Comparison of ENCODE assay signal across 8 cellular contexts in the genomic region with DNA sequence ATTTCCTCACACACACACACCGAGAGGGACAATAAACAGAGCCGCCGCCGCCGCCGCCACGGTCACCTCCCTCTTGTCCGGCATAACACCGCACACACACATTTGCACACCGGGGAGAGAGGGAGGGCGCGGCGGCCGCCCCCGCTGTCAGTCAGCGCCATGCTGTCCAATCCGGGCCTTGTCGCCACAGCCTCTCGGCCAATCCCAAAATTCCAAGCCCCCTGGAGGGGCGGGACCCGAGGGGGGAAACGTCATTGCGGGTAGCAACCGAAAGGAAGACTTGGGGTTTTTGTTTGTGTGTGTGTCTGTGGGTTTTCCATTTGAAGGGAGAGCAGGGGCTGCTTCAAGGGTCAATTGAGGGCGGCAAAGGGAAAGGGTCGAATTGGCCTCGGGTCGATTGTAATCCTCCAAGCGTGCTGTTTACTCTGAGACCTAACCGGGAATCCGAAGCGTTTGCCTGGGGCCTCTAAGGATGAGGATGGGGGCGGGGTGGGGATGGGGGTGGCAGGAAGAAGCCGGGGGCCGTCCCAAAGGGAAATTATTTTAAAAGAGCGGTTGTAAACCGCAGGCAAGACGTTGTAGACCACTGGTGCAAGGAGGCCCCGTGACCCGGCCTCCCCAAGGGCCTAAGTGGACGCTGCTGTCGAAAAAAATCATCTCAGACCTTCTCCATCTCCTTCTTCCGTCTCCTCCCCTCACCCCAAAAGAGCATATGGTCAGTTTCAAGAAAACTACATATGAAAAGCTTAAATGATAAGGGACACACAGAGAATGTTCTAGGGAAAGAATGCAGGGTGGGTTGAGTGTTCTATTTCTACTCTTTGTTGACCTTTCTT. TPM values are rescaled to one million over a fixed set of nuclear protein-coding genes. Genes with fewer than 3 reads are reported as not detected.
DNase-seq lines count a peak whose midpoint lies in the region; ATAC-seq and TF ChIP-seq lines count a peak whose summit lies in the region.

A gene with protein sequence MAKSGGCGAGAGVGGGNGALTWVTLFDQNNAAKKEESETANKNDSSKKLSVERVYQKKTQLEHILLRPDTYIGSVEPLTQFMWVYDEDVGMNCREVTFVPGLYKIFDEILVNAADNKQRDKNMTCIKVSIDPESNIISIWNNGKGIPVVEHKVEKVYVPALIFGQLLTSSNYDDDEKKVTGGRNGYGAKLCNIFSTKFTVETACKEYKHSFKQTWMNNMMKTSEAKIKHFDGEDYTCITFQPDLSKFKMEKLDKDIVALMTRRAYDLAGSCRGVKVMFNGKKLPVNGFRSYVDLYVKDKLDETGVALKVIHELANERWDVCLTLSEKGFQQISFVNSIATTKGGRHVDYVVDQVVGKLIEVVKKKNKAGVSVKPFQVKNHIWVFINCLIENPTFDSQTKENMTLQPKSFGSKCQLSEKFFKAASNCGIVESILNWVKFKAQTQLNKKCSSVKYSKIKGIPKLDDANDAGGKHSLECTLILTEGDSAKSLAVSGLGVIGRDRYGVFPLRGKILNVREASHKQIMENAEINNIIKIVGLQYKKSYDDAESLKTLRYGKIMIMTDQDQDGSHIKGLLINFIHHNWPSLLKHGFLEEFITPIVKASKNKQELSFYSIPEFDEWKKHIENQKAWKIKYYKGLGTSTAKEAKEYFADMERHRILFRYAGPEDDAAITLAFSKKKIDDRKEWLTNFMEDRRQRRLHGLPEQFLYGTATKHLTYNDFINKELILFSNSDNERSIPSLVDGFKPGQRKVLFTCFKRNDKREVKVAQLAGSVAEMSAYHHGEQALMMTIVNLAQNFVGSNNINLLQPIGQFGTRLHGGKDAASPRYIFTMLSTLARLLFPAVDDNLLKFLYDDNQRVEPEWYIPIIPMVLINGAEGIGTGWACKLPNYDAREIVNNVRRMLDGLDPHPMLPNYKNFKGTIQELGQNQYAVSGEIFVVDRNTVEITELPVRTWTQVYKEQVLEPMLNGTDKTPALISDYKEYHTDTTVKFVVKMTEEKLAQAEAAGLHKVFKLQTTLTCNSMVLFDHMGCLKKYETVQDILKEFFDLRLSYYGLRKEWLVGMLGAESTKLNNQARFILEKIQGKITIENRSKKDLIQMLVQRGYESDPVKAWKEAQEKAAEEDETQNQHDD (N-terminal part only) (minus strand): TSS at position 98 of the 836 bp plus-strand sequence. CDS start 610 bp downstream, outside the sequence.

- H3K9me3 ChIP-seq in PC-3 (ENCODE audit: low read length) (no peaks in the 10 kb centered on the region), mononuclear cell (ENCODE audit: low read depth, low read length) (no peaks in the 10 kb centered on the region)

- CTCF ChIA-PET in PC-3 (lab: Charles Lee): no interaction called here

- intact Hi-C loops in PC-3 (cut with micrococcal nuclease): loop anchor here (2.0 to 5.0 kb wide), 3 partner anchors 62 to 118 kb away; a partner anchor contains a TSS

- DNase-seq in DMS 273 treated with DMSO at 0.1 percent for 48 hours (lab: John Stamatoyannopoulos, UW): peak; percentile 83
- DNase-seq in PC-3: peak; percentile 97
- peak; percentile 92 for DNase-seq in activated T-cell treated with anti-CD3 and anti-CD28 coated beads for 48 hours (ENCODE audit: low read depth)
- peak; percentile 97 for DNase-seq in epithelial cell of esophagus (ENCODE audit: low read depth)
- peak; percentile 85 to 88 for DNase-seq in stimulated activated CD8-positive, alpha-beta memory T cell treated with anti-CD3 and anti-CD28 coated beads, Interleukin-4, amount 100 ng/mL, for 1 hour (ENCODE audit: low read depth in 2 of 2, low spot score in 1 of 2)

- no peaks in the 10 kb centered on the region for H3K36me3 Mint-ChIP-seq in IgD-negative memory B cell

- no peak for TF ChIP-seq CTCF in PC-3 (conservative IDR thresholded peaks at IDR 0.05; ENCODE audit: low read depth, low read length)
- no peak for TF ChIP-seq CTCF in epithelial cell of esophagus (IDR thresholded peaks at IDR 0.05; ENCODE audit: insufficient read depth, low read depth, low read length, missing control alignments)

- H3K27ac ChIP-seq in PC-3 (ENCODE audit: low read length): peak within 1 kb of the TSS; percentile 39

- no peaks in the 10 kb centered on the region for H3K27me3 Mint-ChIP-seq in IgD-negative memory B cell

- peaks cover 33 to 45% (median 35%) of the 10 kb centered on the region in 3 donors for H3K4me1 Mint-ChIP-seq in IgD-negative memory B cell

- peaks cover 26% of the 10 kb centered on the region for H4K20me1 ChIP-seq in PC-3 (ENCODE audit: low read length)

- H3K4me3 ChIP-seq in PC-3 (ENCODE audit: low read length): peak within 1 kb of the TSS; percentile 86
- H3K4me3 ChIP-seq in epithelial cell of esophagus (ENCODE audit: low read length): peak within 1 kb of the TSS; percentile 80
- peak within 1 kb of the TSS; percentile 83 for H3K4me3 ChIP-seq in mononuclear cell (ENCODE audit: low read length)

- H3K9me2 ChIP-seq in PC-3 (replicated peaks; ENCODE audit: low read length): no peaks in the 10 kb centered on the region

- POLR2A ChIA-PET in PC-3 (lab: Charles Lee; ENCODE audit: unreplicated experiment): no interaction called here

- peaks cover 42% of the 10 kb centered on the region for H3K79me2 ChIP-seq in PC-3 (ENCODE audit: low read length)

- peak within 1 kb of the TSS; percentile 98 to 99 (median 99) for H3K27ac Mint-ChIP-seq in IgD-negative memory B cell

- H3K36me3 ChIP-seq in PC-3 (ENCODE audit: low read depth, low read length): no peaks in the 10 kb centered on the region

- no peaks in the 10 kb centered on the region for H3F3A ChIP-seq in PC-3 (ENCODE audit: low read length, unreplicated experiment)

- BruUV-seq in PC-3 (replicated peaks; lab: Mats Ljungman, UMichigan): TSS peak; percentile 71

- H2AFZ ChIP-seq in PC-3 (ENCODE audit: low read length): peak within 1 kb of the TSS; percentile 80

- ATAC-seq in GM21529 (IDR thresholded peaks at IDR 0.05; ENCODE audit: unreplicated experiment) (peak; percentile 85), PC-3 (peak; percentile 93)

- peak within 1 kb of the TSS; percentile 83 for H3K9ac ChIP-seq in PC-3 (ENCODE audit: low read length)

- H3K4me2 ChIP-seq in PC-3 (ENCODE audit: low read length): peak within 1 kb of the TSS; percentile 96

- H3K27me3 ChIP-seq in PC-3 (ENCODE audit: low read length) (no peaks in the 10 kb centered on the region), mononuclear cell (ENCODE audit: insufficient read depth, low read length) (no peaks in the 10 kb centered on the region)

- H3K9me3 Mint-ChIP-seq in IgD-negative memory B cell: no peaks in the 10 kb centered on the region

- peaks cover 14% of the 10 kb centered on the region for H3K4me1 ChIP-seq in PC-3 (ENCODE audit: insufficient read depth, low read length)
- peaks cover 28% of the 10 kb centered on the region for H3K4me1 ChIP-seq in mononuclear cell (ENCODE audit: insufficient read depth, low read length)

- peak within 1 kb of the TSS; percentile 96 to 100 (median 100) for H3K4me3 Mint-ChIP-seq in IgD-negative memory B cell

RNA-seq across cellular contexts. Expression of the gene that starts here (rescaled TPM):
- polyA plus RNA-seq in IgD-negative memory B cell: 46.0 TPM
- total RNA-seq in PC-3 (2014; rRNA removed) (79.0 and 107 TPM in 2 replicates), mononuclear cell (126 TPM)

Comparison
In these comparisons a context has a peak if more than half of its experiments do, and no peak if none do; other contexts are left out.
1. Peak in every context shown above with its lines: DNase-seq, ATAC-seq, H3K4me3 ChIP-seq and H3K27ac ChIP-seq.